8 cellular contexts compared by ENCODE assay signal in the genomic region with DNA sequence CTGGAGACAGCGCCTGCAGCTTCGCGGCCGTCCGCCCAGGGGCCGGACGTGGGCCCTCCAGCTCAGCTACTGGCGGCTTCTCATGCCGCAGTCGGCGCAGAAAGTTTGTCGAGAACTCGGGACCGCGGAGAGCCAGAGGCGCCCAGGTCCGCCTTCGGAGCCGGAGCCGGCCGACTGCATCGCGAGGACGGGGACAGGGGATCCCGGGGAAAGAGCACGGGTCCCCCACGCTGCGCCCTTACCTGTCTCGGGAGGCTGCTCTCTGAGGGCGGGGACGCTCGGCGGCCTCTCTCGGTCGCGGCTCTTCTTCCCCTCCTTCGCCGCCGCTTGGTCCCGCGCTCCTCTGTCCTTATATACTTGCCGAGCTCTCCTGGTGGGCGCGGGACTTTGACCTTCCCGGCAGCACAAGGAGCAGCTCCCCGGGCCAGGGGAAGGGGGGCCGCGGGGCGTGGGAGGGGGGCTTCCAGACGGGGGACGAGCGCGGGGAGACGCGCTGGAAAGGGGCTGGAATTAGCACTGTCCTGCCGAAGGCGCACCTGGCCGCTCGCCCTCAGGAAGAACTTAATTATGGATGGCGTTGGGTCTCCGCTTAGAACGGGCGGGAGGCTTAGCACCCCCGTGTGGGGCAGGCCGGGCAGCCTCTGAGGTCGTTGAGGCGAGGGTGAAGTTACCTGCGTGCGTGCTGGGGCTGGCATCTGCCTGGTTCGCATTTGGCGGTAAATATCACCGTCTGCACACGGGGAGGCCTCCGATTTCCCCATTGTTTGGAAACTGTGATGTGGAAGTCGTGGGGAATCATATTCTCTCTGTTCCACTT. TPM values are rescaled to one million over a fixed set of nuclear protein-coding genes. Genes with fewer than 3 reads are reported as not detected.
A peak's percentile ranks its signal among the peaks of the same experiment; 100 is the strongest.
DNase-seq lines count a peak whose midpoint lies in the region; ATAC-seq and TF ChIP-seq lines count a peak whose summit lies in the region.

A gene (minus strand): TSS at position 325 of the 817 bp plus-strand sequence. CDS start 3,808 bp downstream, outside the sequence.

- POLR2A ChIA-PET in CD8-positive, alpha-beta memory T cell (lab: Charles Lee), result interaction anchor here (1.4 kb wide), 1 partner anchor 126 kb away, joined by 3 read pairs; no protein-coding TSS in a partner anchor

- DNase-seq in CD8-positive, alpha-beta memory T cell, result peak in 2 of 5 donors; percentile 21 to 40
- peak; percentile 39 for DNase-seq in HuH-7 (ENCODE audit: low spot score)
- peak; percentile 52 to 57 for DNase-seq in activated T-cell treated with anti-CD3 and anti-CD28 coated beads, Interleukin-2, amount 50 U/mL, for 72 hours
- no peak for DNase-seq in foreskin keratinocyte
- DNase-seq in omental fat pad (ENCODE audit: low spot score), result no peak
- DNase-seq in amniotic stem cell (lab: John Stamatoyannopoulos, UW), result no peak

- no peak within 1 kb of the TSS for H3K27ac ChIP-seq in CD8-positive, alpha-beta memory T cell (ENCODE audit: low read depth, low read length)
- H3K27ac ChIP-seq in foreskin keratinocyte, result no peak within 1 kb of the TSS

- peak within 1 kb of the TSS in 1 of 8 donors; percentile 71 for H3K27ac Mint-ChIP-seq in CD8-positive, alpha-beta memory T cell
- H3K27ac Mint-ChIP-seq in activated T-cell treated with anti-CD3 and anti-CD28 coated beads, Interleukin-2, amount 50 U/mL, for 72 hours, result no peak within 1 kb of the TSS

- TF ChIP-seq CTCF in foreskin keratinocyte (conservative IDR thresholded peaks at IDR 0.05) (peak; percentile 8), omental fat pad (IDR thresholded peaks at IDR 0.05) (no peak)

- H3K4me3 ChIP-seq in CD8-positive, alpha-beta memory T cell (ENCODE audit: low read length), result peak within 1 kb of the TSS; percentile 18

- H3K27me3 Mint-ChIP-seq in CD8-positive, alpha-beta memory T cell, result peaks cover 48 to 58% of the 10 kb centered on the region in 2 donors
- H3K27me3 Mint-ChIP-seq in activated T-cell treated with anti-CD3 and anti-CD28 coated beads, Interleukin-2, amount 50 U/mL, for 72 hours (ENCODE audit: low read depth), result peaks cover 51% of the 10 kb centered on the region

- peak; percentile 76 to 79 for ATAC-seq in activated T-cell treated with anti-CD3 and anti-CD28 coated beads, Interleukin-2, amount 50 U/mL, for 72 hours (replicated peaks in 1 of 2)
- ATAC-seq in foreskin keratinocyte (peak; percentile 61), omental fat pad (ENCODE audit: low FRiP score) (peak; percentile 69), HG03520 (IDR thresholded peaks at IDR 0.05; ENCODE audit: unreplicated experiment) (no peak), HG02610 (IDR thresholded peaks at IDR 0.05; ENCODE audit: unreplicated experiment) (no peak)

- peak within 1 kb of the TSS; percentile 39 to 82 (median 71) for H3K4me3 Mint-ChIP-seq in CD8-positive, alpha-beta memory T cell
- H3K4me3 Mint-ChIP-seq in activated T-cell treated with anti-CD3 and anti-CD28 coated beads, Interleukin-2, amount 50 U/mL, for 72 hours, result peak within 1 kb of the TSS; percentile 82

- H3K36me3 ChIP-seq in CD8-positive, alpha-beta memory T cell (ENCODE audit: insufficient read depth, low read length), result no peaks in the 10 kb centered on the region

- peaks cover 12 to 25% (median 14%) of the 10 kb centered on the region in 3 donors for H3K4me1 Mint-ChIP-seq in CD8-positive, alpha-beta memory T cell
- peaks cover 21% of the 10 kb centered on the region for H3K4me1 Mint-ChIP-seq in activated T-cell treated with anti-CD3 and anti-CD28 coated beads, Interleukin-2, amount 50 U/mL, for 72 hours (ENCODE audit: low read depth)

- H3K36me3 Mint-ChIP-seq in CD8-positive, alpha-beta memory T cell, result no peaks in the 10 kb centered on the region
- no peaks in the 10 kb centered on the region for H3K36me3 Mint-ChIP-seq in activated T-cell treated with anti-CD3 and anti-CD28 coated beads, Interleukin-2, amount 50 U/mL, for 72 hours (ENCODE audit: insufficient read depth in 2 of 2)

- no peaks in the 10 kb centered on the region for H3K9me3 ChIP-seq in CD8-positive, alpha-beta memory T cell (ENCODE audit: low read length)

- H3K4me1 ChIP-seq in CD8-positive, alpha-beta memory T cell (ENCODE audit: insufficient read depth, low read length), result peaks cover 11% of the 10 kb centered on the region
- H3K4me1 ChIP-seq in foreskin keratinocyte, result no peaks in the 10 kb centered on the region

- H3K9me3 Mint-ChIP-seq in CD8-positive, alpha-beta memory T cell, result peaks cover 0 to 2% (median 0%) of the 10 kb centered on the region in 5 donors
- no peaks in the 10 kb centered on the region for H3K9me3 Mint-ChIP-seq in activated T-cell treated with anti-CD3 and anti-CD28 coated beads, Interleukin-2, amount 50 U/mL, for 72 hours

- CTCF ChIA-PET in CD8-positive, alpha-beta memory T cell (lab: Charles Lee), result interaction anchor here (0.7 to 1.2 kb wide), 3 partner anchors 28 to 1132 kb away, joined by 3 read pairs; no protein-coding TSS in a partner anchor

- H3K27me3 ChIP-seq in CD8-positive, alpha-beta memory T cell (ENCODE audit: insufficient read depth, low read length, poor library complexity, severe bottlenecking), result peaks cover 15% of the 10 kb centered on the region
- peaks cover 82% of the 10 kb centered on the region for H3K27me3 ChIP-seq in foreskin keratinocyte

RNA-seq across cellular contexts. Expression of the gene that starts here (rescaled TPM):
- 1 to 10 TPM; 4.7 to 6.2 TPM for total RNA-seq in CD8-positive, alpha-beta memory T cell
- polyA plus RNA-seq in CD8-positive, alpha-beta memory T cell, result 10.9 TPM
- total RNA-seq in activated T-cell treated with anti-CD3 and anti-CD28 coated beads, Interleukin-2, amount 50 U/mL, for 72 hours, result 10 to 100 TPM in 1 of 2 donors, 1 to 10 TPM in 1; 8.0 to 12.5 TPM
- total RNA-seq in foreskin keratinocyte, result 0.39 and 0.71 TPM in 2 replicates
- polyA plus RNA-seq in foreskin keratinocyte, result 0.46 and 0.50 TPM in 2 replicates
- total RNA-seq in omental fat pad, result 10 to 100 TPM; 12.8 to 36.4 (median 16.0) TPM

Comparison
In these comparisons a context has a peak if more than half of its experiments do, and no peak if none do; other contexts are left out.
1. Peak in ATAC-seq in foreskin keratinocyte; RNA of the gene not detected or under 1 TPM.
2. DNase-seq: peak in HuH-7 (single experiment) and activated T-cell treated with anti-CD3 and anti-CD28 coated beads, Interleukin-2, amount 50 U/mL, for 72 hours (2 of 2); none in foreskin keratinocyte (0 of 2), omental fat pad (single experiment) and amniotic stem cell (single experiment).
3. ATAC-seq: peak in activated T-cell treated with anti-CD3 and anti-CD28 coated beads, Interleukin-2, amount 50 U/mL, for 72 hours (2 of 2) and omental fat pad (single experiment); none in HG03520 (single experiment) and HG02610 (single experiment).